Comparison of ENCODE assay signal across 6 cellular contexts in the genomic region with DNA sequence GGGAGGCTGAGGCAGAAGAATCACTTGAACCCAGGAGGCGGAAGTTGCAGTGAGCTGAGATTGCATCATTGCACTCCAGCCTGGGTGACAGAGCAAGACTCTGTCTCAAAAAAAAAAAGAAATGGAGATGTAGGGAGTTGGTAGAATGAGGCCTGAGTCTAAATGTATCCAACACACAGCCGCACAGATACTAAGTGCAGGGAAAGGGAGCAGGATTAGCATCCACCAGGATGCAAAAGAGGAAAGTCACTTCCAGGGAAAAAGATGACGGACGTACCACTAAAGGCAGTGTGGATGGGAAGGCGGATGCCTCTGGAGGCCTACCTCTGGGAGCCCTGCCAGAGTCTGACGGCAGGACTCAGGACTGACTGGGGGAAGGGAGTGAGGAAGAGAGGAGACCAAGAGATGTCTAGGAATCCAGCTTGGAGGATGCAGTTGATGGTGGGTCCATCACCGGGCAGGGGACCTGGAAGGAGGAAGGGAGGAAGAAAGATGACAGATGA. TPM values are rescaled to one million over a fixed set of nuclear protein-coding genes. Genes with fewer than 3 reads are reported as not detected.
DNase-seq lines count a peak whose midpoint lies in the region.
"Had no signal": no experiment of that assay in that cellular context is flagged by ENCODE, and none has a peak within 500 bp of the region (broad histone marks: within the 10 kb centered on the region; RNA-seq: fewer than 3 reads in every experiment).

No MANE protein-coding gene starts in this region.

- H3K4me1 Mint-ChIP-seq in activated naive CD8-positive, alpha-beta T cell treated with anti-CD3 and anti-CD28 coated beads for 36 hours, result no peaks in the 10 kb centered on the region

- no peaks in the 10 kb centered on the region for H3K27me3 Mint-ChIP-seq in activated naive CD8-positive, alpha-beta T cell treated with anti-CD3 and anti-CD28 coated beads for 36 hours

- peak; percentile 35 for DNase-seq in NCI-H69 (lab: John Stamatoyannopoulos, UW)
- DNase-seq in iris pigment epithelial cell (ENCODE audit: low read depth), result peak; percentile 67
- DNase-seq in activated naive CD8-positive, alpha-beta T cell treated with anti-CD3 and anti-CD28 coated beads for 36 hours, result no peak
- no peak for DNase-seq in mesenteric fat pad (ENCODE audit: low spot score)
- DNase-seq: NCI-H1092; stimulated activated naive CD8-positive, alpha-beta T cell treated with anti-CD3 and anti-CD28 coated beads, Interleukin-15, Interleukin-2, amounts not matched to agents 100 U/mL and 50 U/mL, for 24 hours had no signal

- peaks cover 1% of the 10 kb centered on the region for H3K36me3 Mint-ChIP-seq in activated naive CD8-positive, alpha-beta T cell treated with anti-CD3 and anti-CD28 coated beads for 36 hours

- no peak overlapping the region for H3K4me3 Mint-ChIP-seq in activated naive CD8-positive, alpha-beta T cell treated with anti-CD3 and anti-CD28 coated beads for 36 hours

- no peak overlapping the region for H3K27ac Mint-ChIP-seq in activated naive CD8-positive, alpha-beta T cell treated with anti-CD3 and anti-CD28 coated beads for 36 hours

- no peaks in the 10 kb centered on the region for H3K9me3 Mint-ChIP-seq in activated naive CD8-positive, alpha-beta T cell treated with anti-CD3 and anti-CD28 coated beads for 36 hours

RNA-seq across cellular contexts. Expression of gene FAM98C, which starts 6.8 kb away (rescaled TPM):
- total RNA-seq in activated naive CD8-positive, alpha-beta T cell treated with anti-CD3 and anti-CD28 coated beads for 36 hours, result 1 to 10 TPM; 8.1 to 9.3 TPM
- total RNA-seq in mesenteric fat pad, result 11.8 TPM

RNA-seq across cellular contexts. Expression of gene RASGRP4, which starts 16.3 kb away (rescaled TPM):
- under 1 TPM; 0.22 to 0.23 TPM for total RNA-seq in activated naive CD8-positive, alpha-beta T cell treated with anti-CD3 and anti-CD28 coated beads for 36 hours
- total RNA-seq in mesenteric fat pad, result 8.4 TPM

RNA-seq across cellular contexts. Expression of gene SPRED3, which starts 21.2 kb away (rescaled TPM):
- under 1 TPM; 0.45 to 0.74 TPM for total RNA-seq in activated naive CD8-positive, alpha-beta T cell treated with anti-CD3 and anti-CD28 coated beads for 36 hours
- 2.2 TPM for total RNA-seq in mesenteric fat pad

RNA-seq across cellular contexts. Expression of gene GGN, which starts 21.8 kb away (rescaled TPM):
- under 1 TPM in 1 of 2 experiments, not detected in 1; 0.14 TPM for total RNA-seq in activated naive CD8-positive, alpha-beta T cell treated with anti-CD3 and anti-CD28 coated beads for 36 hours
- total RNA-seq in mesenteric fat pad, result 1.0 TPM

RNA-seq across cellular contexts. Expression of gene RYR1, which starts 23.8 kb away (rescaled TPM):
- total RNA-seq in activated naive CD8-positive, alpha-beta T cell treated with anti-CD3 and anti-CD28 coated beads for 36 hours, result under 1 TPM; 0.19 to 0.28 TPM
- total RNA-seq in mesenteric fat pad, result 4.8 TPM

Comparison
In these comparisons a context has a peak if more than half of its experiments do, and no peak if none do; other contexts are left out.
1. DNase-seq: peak in NCI-H69 (single experiment) and iris pigment epithelial cell (single experiment); none in activated naive CD8-positive, alpha-beta T cell treated with anti-CD3 and anti-CD28 coated beads for 36 hours (single experiment) and mesenteric fat pad (single experiment).